Comparison of ENCODE assay signal across 10 cellular contexts in the genomic region with DNA sequence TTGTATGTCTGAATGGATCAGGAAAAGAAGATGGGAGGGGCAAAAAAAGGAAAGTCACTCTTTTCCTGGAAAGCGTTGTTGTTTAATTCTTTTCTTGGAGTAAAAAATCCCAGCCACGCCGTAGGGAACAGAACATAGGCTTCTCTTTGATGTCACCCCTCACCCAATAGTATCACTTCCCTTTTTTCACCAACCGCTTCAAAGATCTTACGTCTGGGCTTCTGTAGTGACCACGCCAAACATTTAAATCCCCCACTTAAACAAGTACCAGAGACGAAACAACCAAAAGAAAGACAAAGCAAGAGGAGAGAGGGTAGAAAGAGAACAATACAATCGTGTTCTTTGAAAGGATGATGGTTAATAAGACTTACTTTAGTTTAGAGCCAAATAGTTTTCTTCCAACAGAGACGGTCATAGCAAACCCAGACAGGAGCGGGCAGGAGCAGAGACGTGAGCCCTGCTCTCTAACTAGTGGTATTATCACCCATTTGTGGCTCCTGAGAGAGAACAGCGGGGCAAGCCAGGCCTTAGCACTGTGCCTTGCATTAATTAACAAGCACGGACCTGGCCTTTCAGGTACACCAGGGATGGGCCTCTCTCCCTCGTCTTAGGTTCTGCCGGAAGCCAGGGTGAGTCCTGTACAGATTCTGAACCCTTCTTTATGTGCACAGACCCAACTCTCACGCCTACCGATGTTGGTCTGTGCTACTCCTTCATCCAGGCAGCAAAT. TPM values are rescaled to one million over a fixed set of nuclear protein-coding genes. Genes with fewer than 3 reads are reported as not detected.
DNase-seq lines count a peak whose midpoint lies in the region; ATAC-seq and TF ChIP-seq lines count a peak whose summit lies in the region.
"Had no signal": no experiment of that assay in that cellular context is flagged by ENCODE, and none has a peak within 500 bp of the region (broad histone marks: within the 10 kb centered on the region; RNA-seq: fewer than 3 reads in every experiment).

No MANE protein-coding gene starts in this region.

- no peak overlapping the region for H3K27ac ChIP-seq in ascending aorta
- H3K27ac ChIP-seq: right lobe of liver had no signal

- ATAC-seq in GM19043 (IDR thresholded peaks at IDR 0.05; ENCODE audit: low read depth, unreplicated experiment) (peak; percentile 74), HG02763 (IDR thresholded peaks at IDR 0.05; ENCODE audit: unreplicated experiment) (peak; percentile 73)
- ATAC-seq: HCT116 had no signal

- H3K4me3 ChIP-seq in ascending aorta, result no peak overlapping the region
- H3K4me3 ChIP-seq: right lobe of liver had no signal

- no peaks in the 10 kb centered on the region for H3K27me3 ChIP-seq in ascending aorta
- H3K27me3 ChIP-seq: right lobe of liver had no signal

- intact Hi-C loops in ascending aorta (cut with DNase I), result no loop called here

- DNase-seq in MV-4-11 (lab: John Stamatoyannopoulos, UW) (peak; percentile 92), pons (ENCODE audit: low spot score) (peak; percentile 71), NCI-H524 treated with DMSO at 0.1 percent for 48 hours (lab: John Stamatoyannopoulos, UW) (no peak), retina (no peak), ascending aorta (ENCODE audit: low spot score in 2 of 2) (no peak)
- DNase-seq: glutamatergic neuron, right lobe of liver had no signal

- no peaks in the 10 kb centered on the region for H3K36me3 ChIP-seq in ascending aorta
- H3K36me3 ChIP-seq: right lobe of liver had no signal

- H3K9me3 ChIP-seq in ascending aorta, result no peaks in the 10 kb centered on the region
- H3K9me3 ChIP-seq: right lobe of liver had no signal

- TF ChIP-seq CTCF in ascending aorta (IDR thresholded peaks at IDR 0.05), result no peak

- H3K4me1 ChIP-seq in ascending aorta, result peaks cover 0 to 3% of the 10 kb centered on the region in 2 donors
- H3K4me1 ChIP-seq: right lobe of liver had no signal

RNA-seq across cellular contexts. Expression of a gene that starts 28.1 kb away (rescaled TPM):
- total RNA-seq in ascending aorta, result 97.9 TPM

Comparison
In these comparisons a context has a peak if more than half of its experiments do, and no peak if none do; other contexts are left out.
1. DNase-seq: peak in MV-4-11 (single experiment) and pons (single experiment); none in NCI-H524 treated with DMSO at 0.1 percent for 48 hours (single experiment), retina (single experiment) and ascending aorta (0 of 2).